ENCODE assay signal across 29 cellular contexts in the genomic region with DNA sequence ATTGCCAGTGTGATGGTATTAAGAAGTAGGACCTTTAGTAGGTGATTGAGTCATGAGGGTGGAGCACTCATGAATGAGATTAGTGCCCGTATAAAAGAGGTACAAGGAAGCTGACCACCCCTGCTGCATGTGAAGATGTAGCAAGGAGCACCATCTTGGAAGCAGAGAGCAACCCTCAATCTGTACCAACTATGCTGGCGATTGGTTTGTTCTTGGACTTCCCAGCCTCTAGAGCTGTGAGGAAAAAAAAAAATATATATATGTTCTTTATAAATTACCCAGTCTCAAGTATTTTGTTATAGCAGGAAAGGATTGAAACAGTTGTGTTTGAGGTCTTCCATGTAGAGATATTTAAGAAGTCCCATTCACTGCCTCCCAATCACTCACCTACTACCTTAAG. TPM values are rescaled to one million over a fixed set of nuclear protein-coding genes. Genes with fewer than 3 reads are reported as not detected.
DNase-seq lines count a peak whose midpoint lies in the region; ATAC-seq, FAIRE-seq and TF ChIP-seq lines count a peak whose summit lies in the region.
"Had no signal": no experiment of that assay in that cellular context is flagged by ENCODE, and none has a peak within 500 bp of the region (broad histone marks: within the 10 kb centered on the region; RNA-seq: fewer than 3 reads in every experiment).

No MANE protein-coding gene starts in this region.

- H3K4me3 ChIP-seq in HepG2 (replicated peaks in 1 of 3; ENCODE audit: insufficient read depth in 1 of 3, low read depth in 2 of 3, low read length in 3 of 3) (no peak overlapping the region), right lobe of liver (no peak overlapping the region)
- H3K4me3 ChIP-seq: A549; BLaER1; BLaER1 treated with 17β-estradiol and CSF1 and Interleukin-3, amounts not matched to agents 10 nM and 100 nM had no signal

- WGBS in HepG2 (ENCODE audit: low lambda C conversion rate), result 100% methylated on average over 2 of the region's 2 CpGs
- 100% methylated on average over 2 of the region's 2 CpGs for WGBS in right lobe of liver (ENCODE audit: insufficient coverage, low coverage, low lambda C conversion rate, missing lambda C conversion rate)

- TF ChIP-seq CTCF in HepG2 (CRISPR knock-in tag; IDR thresholded peaks at IDR 0.05) (no peak), right lobe of liver (IDR thresholded peaks at IDR 0.05) (no peak)

- POLR2A ChIA-PET in HepG2 (lab: Yijun Ruan, JAX), result no interaction called here

- CTCF ChIA-PET in HepG2 (lab: Yijun Ruan, JAX; ENCODE audit: low intra/inter-chr PET ratio, low total read pairs), result no interaction called here

- no peaks in the 10 kb centered on the region for H3K27me3 ChIP-seq in HepG2 (ENCODE audit: control insufficient read depth in 1 of 2, insufficient read depth in 2 of 2, low read length in 2 of 2)
- no peaks in the 10 kb centered on the region for H3K27me3 ChIP-seq in right lobe of liver
- H3K27me3 ChIP-seq: BE2C; BLaER1; BLaER1 treated with 17β-estradiol and CSF1 and Interleukin-3, amounts not matched to agents 10 nM and 100 nM had no signal

- intact Hi-C loops in HepG2 (cut with micrococcal nuclease; ENCODE audit: unreplicated experiment) (no loop called here), right lobe of liver (cut with DNase I) (no loop called here)

- no peaks in the 10 kb centered on the region for H4K20me1 ChIP-seq in HepG2 (ENCODE audit: insufficient read depth, low read length)
- H4K20me1 ChIP-seq: BLaER1; BLaER1 treated with 17β-estradiol and CSF1 and Interleukin-3, amounts not matched to agents 10 nM and 100 nM had no signal

- H3K4me2 ChIP-seq in HepG2 (ENCODE audit: low read depth, low read length), result no peak overlapping the region
- H3K4me2 ChIP-seq: A549; BLaER1; BLaER1 treated with 17β-estradiol and CSF1 and Interleukin-3, amounts not matched to agents 10 nM and 100 nM had no signal

- ATAC-seq in HepG2 (no peak), right lobe of liver (no peak)
- ATAC-seq: A549; CD8-positive, alpha-beta T cell had no signal

- TF ChIP-seq EP300 in HepG2 (IDR thresholded peaks at IDR 0.05; ENCODE audit: low read depth in 2 of 2, low read length in 2 of 2) (no peak), HepG2 (CRISPR knock-in tag; IDR thresholded peaks at IDR 0.05; ENCODE audit: borderline replicate concordance) (no peak)

- H3K9me3 ChIP-seq in HepG2 (ENCODE audit: low read length) (no peaks in the 10 kb centered on the region), right lobe of liver (no peaks in the 10 kb centered on the region)
- H3K9me3 ChIP-seq: BE2C, Caco-2 had no signal

- FAIRE-seq in HepG2 (lab: Jason Lieb, UNC), result no peak
- FAIRE-seq: A204.1, A549, D721Med had no signal

- H3K9ac ChIP-seq in HepG2 (ENCODE audit: insufficient read depth, low read depth, low read length), result no peak overlapping the region
- H3K9ac ChIP-seq: BLaER1; BLaER1 treated with 17β-estradiol and CSF1 and Interleukin-3, amounts not matched to agents 10 nM and 100 nM had no signal

- no peak overlapping the region for H2AFZ ChIP-seq in HepG2 (ENCODE audit: low read length)

- DNase-seq in HepG2 (ENCODE audit: low spot score) (no peak), right lobe of liver (no peak)
- DNase-seq: 8988T; ACHN; AML-193; BE2C; C1 segment of cervical spinal cord; Caco-2; Calu3; CD4-positive, alpha-beta memory T cell; CD4-positive, alpha-beta T cell; CD4-positive, CD25-positive, alpha-beta regulatory T cell; CD8-positive, alpha-beta memory T cell; CD8-positive, alpha-beta T cell; COR-L47; DMS 273 treated with DMSO at 0.1 percent for 48 hours; DMS153; DMS53; DMS79; DMS79 treated with DMSO at 0.1 percent for 48 hours; DND-41; EL had no signal

- H3K27ac ChIP-seq in HepG2 (ENCODE audit: extremely low read length, insufficient read depth, low read length) (no peak overlapping the region), right lobe of liver (no peak overlapping the region)
- H3K27ac ChIP-seq: 22Rv1; A549; BLaER1; BLaER1 treated with 17β-estradiol and CSF1 and Interleukin-3, amounts not matched to agents 10 nM and 100 nM; C4-2B had no signal

- no TSS peak for BruUV-seq in HepG2 (replicated peaks; lab: Mats Ljungman, UMichigan)

- in situ Hi-C loops in HepG2 (cut with HindIII; ENCODE audit: extremely low pct_ligation_motif_present, low pct_unique_long_range_greater_than_20kb), result no loop called here

- no peaks in the 10 kb centered on the region for H3K4me1 ChIP-seq in HepG2 (ENCODE audit: insufficient read depth, low read length)
- H3K4me1 ChIP-seq in right lobe of liver, result no peaks in the 10 kb centered on the region
- H3K4me1 ChIP-seq: A549; BE2C; BLaER1; BLaER1 treated with 17β-estradiol and CSF1 and Interleukin-3, amounts not matched to agents 10 nM and 100 nM; Caco-2 had no signal

- no peak for TF ChIP-seq POLR2A in HepG2 (IDR thresholded peaks at IDR 0.05; ENCODE audit: insufficient read depth in 1 of 2, low read depth in 2 of 2, low read length in 2 of 2)
- no peak for TF ChIP-seq POLR2A in right lobe of liver (IDR thresholded peaks at IDR 0.05)

- H3K79me2 ChIP-seq in HepG2 (ENCODE audit: insufficient read depth, low read length), result no peaks in the 10 kb centered on the region

- no peaks in the 10 kb centered on the region for H3K36me3 ChIP-seq in HepG2 (replicated peaks in 1 of 2; ENCODE audit: control insufficient read depth in 1 of 2, insufficient read depth in 2 of 2, low read length in 2 of 2)
- H3K36me3 ChIP-seq in right lobe of liver, result no peaks in the 10 kb centered on the region
- H3K36me3 ChIP-seq: BE2C had no signal

- no peak for TF ChIP-seq RAD21 in HepG2 (CRISPR knock-in tag; IDR thresholded peaks at IDR 0.05)

TF ChIP-seq in HepG2, 621 proteins besides CTCF, POLR2A, EP300 and RAD21:
- TF ChIP-seq ZNF564 (CRISPR knock-in tag; IDR thresholded peaks at IDR 0.05) (peak; percentile 92; the same call in 1 of the 2 replicates), NR2C2 (CRISPR knock-in tag; IDR thresholded peaks at IDR 0.05; ENCODE audit: borderline replicate concordance) (no peak)

RNA-seq across cellular contexts. Expression of a gene that starts 16.9 kb away (rescaled TPM):
- total RNA-seq in HepG2 (2016; rRNA removed; fragmentation: Illumina TruSeq; extraction: Trizol) (7.8 and 8.6 TPM in 2 replicates), right lobe of liver (1 to 10 TPM; 3.1 to 9.8 (median 5.4) TPM)
- total RNA-seq in HepG2 (2016; cell fraction: cytosol; rRNA removed; fragmentation: Illumina TruSeq; extraction: Trizol; ENCODE audit: low read depth), result 38.3 and 44.9 TPM in 2 replicates
- 8.1 and 11.0 TPM in 2 replicates for total RNA-seq in HepG2 (2016; cell fraction: insoluble cytoplasmic fraction; rRNA removed; fragmentation: Illumina TruSeq; extraction: Trizol)
- total RNA-seq in HepG2 (2016; cell fraction: membrane; rRNA removed; fragmentation: Illumina TruSeq; extraction: Trizol), result 23.1 and 30.9 TPM in 2 replicates
- 13.3 and 13.7 TPM in 2 replicates for total RNA-seq in HepG2 (2016; cell fraction: nucleus; rRNA removed; fragmentation: Illumina TruSeq; extraction: Trizol)
- polyA plus RNA-seq in HepG2 (2011; rRNA removed), result 2.2 and 2.9 TPM in 2 replicates
- polyA plus RNA-seq in HepG2 (2011; cell fraction: cytosol; rRNA removed), result 0.96 and 1.5 TPM in 2 replicates
- 4.8 and 6.7 TPM in 2 replicates for polyA plus RNA-seq in HepG2 (2011; cell fraction: nucleus; rRNA removed)
- polyA plus RNA-seq in HepG2 (2012), result 2.5 and 3.1 TPM in 2 replicates
- polyA plus RNA-seq in HepG2 (2016; cell fraction: cytosol; fragmentation: Illumina TruSeq; extraction: Trizol; ENCODE audit: low read depth), result 0.50 and 0.63 TPM in 2 replicates
- polyA plus RNA-seq in HepG2 (2016; cell fraction: insoluble cytoplasmic fraction; fragmentation: Illumina TruSeq; extraction: Trizol; ENCODE audit: low read depth), result 5.7 and 5.8 TPM in 2 replicates
- 1.9 TPM in 2 replicates for polyA plus RNA-seq in HepG2 (2016; cell fraction: membrane; fragmentation: Illumina TruSeq; extraction: Trizol; ENCODE audit: low read depth)
- polyA plus RNA-seq in HepG2 (2016; cell fraction: nucleus; fragmentation: Illumina TruSeq; extraction: Trizol; ENCODE audit: insufficient read depth, low read depth), result 6.4 and 6.9 TPM in 2 replicates
- polyA minus RNA-seq in HepG2 (2011; rRNA and poly(A)+ RNA removed; ENCODE audit: low replicate concordance), result 5.5 and 9.2 TPM in 2 replicates
- polyA minus RNA-seq in HepG2 (2011; cell fraction: cytosol; rRNA and poly(A)+ RNA removed), result 3.9 and 8.4 TPM in 2 replicates
- polyA minus RNA-seq in HepG2 (2011; cell fraction: nucleus; rRNA and poly(A)+ RNA removed), result 23.4 and 26.4 TPM in 2 replicates

RNA-seq across cellular contexts. Expression of a gene that starts 17.0 kb away (rescaled TPM):
- total RNA-seq in HepG2 (2016; rRNA removed; fragmentation: Illumina TruSeq; extraction: Trizol) (81.3 and 93.4 TPM in 2 replicates), right lobe of liver (10 to 100 TPM in 5 of 6 experiments, 1 to 10 TPM in 1; 9.1 to 22.9 (median 12.1) TPM)
- 37.4 and 37.5 TPM in 2 replicates for total RNA-seq in HepG2 (2016; cell fraction: cytosol; rRNA removed; fragmentation: Illumina TruSeq; extraction: Trizol; ENCODE audit: low read depth)
- 78.2 and 98.1 TPM in 2 replicates for total RNA-seq in HepG2 (2016; cell fraction: insoluble cytoplasmic fraction; rRNA removed; fragmentation: Illumina TruSeq; extraction: Trizol)
- total RNA-seq in HepG2 (2016; cell fraction: membrane; rRNA removed; fragmentation: Illumina TruSeq; extraction: Trizol), result 39.8 and 46.7 TPM in 2 replicates
- 70.4 and 76.6 TPM in 2 replicates for total RNA-seq in HepG2 (2016; cell fraction: nucleus; rRNA removed; fragmentation: Illumina TruSeq; extraction: Trizol)
- 10.8 and 16.1 TPM in 2 replicates for polyA plus RNA-seq in HepG2 (2011; rRNA removed)
- 11.2 and 13.4 TPM in 2 replicates for polyA plus RNA-seq in HepG2 (2011; cell fraction: cytosol; rRNA removed)
- 6.8 and 11.4 TPM in 2 replicates for polyA plus RNA-seq in HepG2 (2011; cell fraction: nucleus; rRNA removed)
- polyA plus RNA-seq in HepG2 (2012), result 32.1 and 40.0 TPM in 2 replicates
- polyA plus RNA-seq in HepG2 (2016; cell fraction: cytosol; fragmentation: Illumina TruSeq; extraction: Trizol; ENCODE audit: low read depth), result 26.7 and 26.9 TPM in 2 replicates
- 96.1 and 98.2 TPM in 2 replicates for polyA plus RNA-seq in HepG2 (2016; cell fraction: insoluble cytoplasmic fraction; fragmentation: Illumina TruSeq; extraction: Trizol; ENCODE audit: low read depth)
- polyA plus RNA-seq in HepG2 (2016; cell fraction: membrane; fragmentation: Illumina TruSeq; extraction: Trizol; ENCODE audit: low read depth), result 26.7 and 28.3 TPM in 2 replicates
- polyA plus RNA-seq in HepG2 (2016; cell fraction: nucleus; fragmentation: Illumina TruSeq; extraction: Trizol; ENCODE audit: insufficient read depth, low read depth), result 63.8 and 68.1 TPM in 2 replicates
- polyA minus RNA-seq in HepG2 (2011; rRNA and poly(A)+ RNA removed; ENCODE audit: low replicate concordance), result 2.4 and 2.5 TPM in 2 replicates
- polyA minus RNA-seq in HepG2 (2011; cell fraction: cytosol; rRNA and poly(A)+ RNA removed), result 12.2 and 16.4 TPM in 2 replicates
- 61.3 and 75.0 TPM in 2 replicates for polyA minus RNA-seq in HepG2 (2011; cell fraction: nucleus; rRNA and poly(A)+ RNA removed)
